20 cellular contexts compared by ENCODE assay signal in the genomic region with DNA sequence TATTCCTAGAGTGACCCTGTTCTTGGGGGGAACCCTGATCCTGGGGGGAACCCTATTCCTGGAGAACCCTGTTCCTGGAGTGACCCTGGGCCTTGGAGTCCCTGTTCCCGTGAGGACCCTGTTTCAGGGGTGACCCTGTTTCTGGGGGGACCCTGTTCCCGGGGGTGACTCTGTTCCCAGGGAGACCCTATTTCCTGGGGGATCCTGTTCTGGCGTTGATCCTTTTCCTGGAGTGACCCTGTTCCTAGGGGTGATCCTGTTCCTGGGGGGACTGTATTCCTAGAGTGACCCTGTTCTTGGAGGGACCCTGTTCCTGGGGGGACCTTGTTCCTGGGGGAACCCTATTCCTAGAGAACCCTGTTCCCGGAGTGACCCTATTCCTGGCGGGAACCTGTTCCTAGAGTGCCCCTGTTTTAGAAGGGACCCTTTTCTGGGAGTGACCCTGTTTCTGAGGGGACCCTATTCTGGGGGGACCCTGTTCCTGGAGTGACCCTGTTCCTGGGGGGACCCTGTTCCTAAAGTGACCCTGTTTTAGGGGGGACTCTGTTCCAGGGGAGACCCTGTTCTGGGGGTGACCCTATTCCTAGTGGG. TPM values are rescaled to one million over a fixed set of nuclear protein-coding genes. Genes with fewer than 3 reads are reported as not detected.
A peak's percentile ranks its signal among the peaks of the same experiment; 100 is the strongest.
DNase-seq lines count a peak whose midpoint lies in the region; ATAC-seq and TF ChIP-seq lines count a peak whose summit lies in the region.
"Had no signal": no experiment of that assay in that cellular context is flagged by ENCODE, and none has a peak within 500 bp of the region (broad histone marks: within the 10 kb centered on the region; RNA-seq: fewer than 3 reads in every experiment).

No MANE protein-coding gene starts in this region.

- H3K56ac ChIP-seq in IMR-90 (ENCODE audit: extremely low read depth, insufficient read depth, low read length): no peak overlapping the region

- no peak for TF ChIP-seq RAD21 in IMR-90 (IDR thresholded peaks at IDR 0.05; ENCODE audit: low read length)

- no peak overlapping the region for H2AK5ac ChIP-seq in IMR-90 (ENCODE audit: low read depth, low read length)

- H3K27me3 ChIP-seq in DND-41 (ENCODE audit: insufficient read depth, low read length, poor library complexity) (no peaks in the 10 kb centered on the region), IMR-90 (ENCODE audit: control insufficient read depth, insufficient read depth, low read length) (no peaks in the 10 kb centered on the region), left lung (no peaks in the 10 kb centered on the region), ascending aorta (no peaks in the 10 kb centered on the region)

- H3K4me2 ChIP-seq in DND-41 (ENCODE audit: insufficient read depth, low read length): peak overlapping the region; percentile 25
- no peak overlapping the region for H3K4me2 ChIP-seq in IMR-90 (ENCODE audit: low read depth, low read length)

- H3K36me3 ChIP-seq in DND-41 (ENCODE audit: insufficient read depth, low read length) (peaks cover 98% of the 10 kb centered on the region), IMR-90 (ENCODE audit: control insufficient read depth, insufficient read depth, low read length) (no peaks in the 10 kb centered on the region), left lung (peaks cover 0 to 56% of the 10 kb centered on the region in 2 donors), ascending aorta (no peaks in the 10 kb centered on the region)

- CTCF ChIA-PET in IMR-90 (lab: Yijun Ruan, JAX): no interaction called here

- POLR2A ChIA-PET in IMR-90 (lab: Charles Lee; ENCODE audit: unreplicated experiment): no interaction called here

- no peak overlapping the region for H4K5ac ChIP-seq in IMR-90 (ENCODE audit: low read depth, low read length)

- H4K91ac ChIP-seq in IMR-90 (ENCODE audit: insufficient read depth, low read depth, low read length): no peak overlapping the region; the same call in 1 of the 2 replicates

- no peak overlapping the region for H4K8ac ChIP-seq in IMR-90 (ENCODE audit: low read depth in 2 of 2, low read length in 2 of 2)

- H2AFZ ChIP-seq in DND-41 (ENCODE audit: low read depth, low read length) (no peak overlapping the region), IMR-90 (replicated peaks; ENCODE audit: low read length, poor library complexity) (peak overlapping the region; percentile 69)

- peaks cover 15% of the 10 kb centered on the region for H3K4me1 Mint-ChIP-seq in T-helper 17 cell

- no peak for TF ChIP-seq CTCF in DND-41 (IDR thresholded peaks at IDR 0.05; ENCODE audit: borderline replicate concordance, extremely low read depth, low read length, poor library complexity, severe bottlenecking)
- TF ChIP-seq CTCF in IMR-90 (conservative IDR thresholded peaks at IDR 0.05; ENCODE audit: low read depth, low read length): no peak
- TF ChIP-seq CTCF in left lung (IDR thresholded peaks at IDR 0.05): no peak
- TF ChIP-seq CTCF in ascending aorta (IDR thresholded peaks at IDR 0.05): no peak
- TF ChIP-seq CTCF in coronary artery (IDR thresholded peaks at IDR 0.05): no peak

- H3K79me1 ChIP-seq in IMR-90 (ENCODE audit: low read depth in 1 of 2, low read length in 2 of 2): peaks cover 0 to 13% of the 10 kb centered on the region in 2 experiments; a peak in 1 of 4 replicates

- no peak overlapping the region for H3K4me3 Mint-ChIP-seq in T-helper 17 cell
- H3K4me3 Mint-ChIP-seq: B cell; CD4-positive, CD25-positive, alpha-beta regulatory T cell; T-cell had no signal

- in situ Hi-C loops in IMR-90 (cut with MboI; ENCODE audit: low sequenced_read_pairs): no loop called here

- H3K9me1 ChIP-seq in IMR-90 (ENCODE audit: insufficient read depth, low read length): peaks cover 15% of the 10 kb centered on the region; the same call in 1 of the 2 replicates

- H3K4ac ChIP-seq in IMR-90 (ENCODE audit: low read depth, low read length): no peak overlapping the region

- no peaks in the 10 kb centered on the region for H3K27me3 Mint-ChIP-seq in T-helper 17 cell
- H3K27me3 Mint-ChIP-seq: B cell; CD4-positive, CD25-positive, alpha-beta regulatory T cell; T-cell had no signal

- H3K14ac ChIP-seq in IMR-90 (replicated peaks; ENCODE audit: low read depth, low read length): no peak overlapping the region

- peak overlapping the region; percentile 8 for H3K27ac Mint-ChIP-seq in T-helper 17 cell
- H3K27ac Mint-ChIP-seq: B cell; CD4-positive, CD25-positive, alpha-beta regulatory T cell; T-cell had no signal

- WGBS in IMR-90 (ENCODE audit: extremely low coverage in 2 of 2, insufficient read length in 1 of 2), 2 experiments: no CpG with 5 or more reads among the region's 5 CpGs

- peaks cover 8% of the 10 kb centered on the region for H3K36me3 Mint-ChIP-seq in T-helper 17 cell (ENCODE audit: low read depth)
- H3K36me3 Mint-ChIP-seq: CD4-positive, CD25-positive, alpha-beta regulatory T cell; T-cell had no signal

- peaks cover 59% of the 10 kb centered on the region for H4K20me1 ChIP-seq in DND-41 (ENCODE audit: insufficient read depth, low read length)
- no peaks in the 10 kb centered on the region; the same call in 1 of the 2 replicates for H4K20me1 ChIP-seq in IMR-90 (ENCODE audit: insufficient read depth, low read length)

- no peak overlapping the region for H3K23ac ChIP-seq in IMR-90 (ENCODE audit: low read depth, low read length)

- BruUV-seq in IMR-90 (replicated peaks; lab: Mats Ljungman, UMichigan): no TSS peak

- no peak overlapping the region for H2BK120ac ChIP-seq in IMR-90 (ENCODE audit: low read depth, low read length)

- H3K4me1 ChIP-seq in DND-41 (ENCODE audit: insufficient read depth, low read length): peaks cover 95% of the 10 kb centered on the region
- peaks cover 4% of the 10 kb centered on the region; the same call in 1 of the 2 replicates for H3K4me1 ChIP-seq in IMR-90 (ENCODE audit: control insufficient read depth, insufficient read depth, low read length)
- H3K4me1 ChIP-seq in left lung: peaks cover 0 to 43% of the 10 kb centered on the region in 2 donors
- no peaks in the 10 kb centered on the region for H3K4me1 ChIP-seq in ascending aorta

- H3K27ac ChIP-seq in DND-41 (ENCODE audit: low read length): peak overlapping the region; percentile 93
- no peak overlapping the region for H3K27ac ChIP-seq in IMR-90 (ENCODE audit: insufficient read depth, low read length)
- no peak overlapping the region for H3K27ac ChIP-seq in left lung
- no peak overlapping the region for H3K27ac ChIP-seq in ascending aorta
- H3K27ac ChIP-seq in coronary artery: no peak overlapping the region

- H3K18ac ChIP-seq in IMR-90 (ENCODE audit: low read depth, low read length): no peak overlapping the region

- no peak overlapping the region for H2AK9ac ChIP-seq in IMR-90 (replicated peaks; ENCODE audit: low read depth, low read length, poor library complexity)

- DNase-seq in DND-41 (no peak), IMR-90 (no peak), T-helper 17 cell (no peak), left lung (no peak), ascending aorta (ENCODE audit: low spot score in 2 of 2) (no peak), coronary artery (ENCODE audit: low spot score) (no peak)
- DNase-seq: CD4-positive, CD25-positive, alpha-beta regulatory T cell; KBM-7; NCI-H1092 treated with DMSO at 0.1 percent for 48 hours; NCI-H2029; NCI-H345; NCI-H524; NCI-H774; NK-92 treated with Interleukin-12 subunit alpha and Interleukin-12 subunit beta, amount 100 ng/mL, for 24 hours; T-cell had no signal

- dilution Hi-C loops in IMR-90 (cut with HindIII; ENCODE audit: low sequenced_read_pairs, unreplicated experiment): no loop called here

- H3K9me3 ChIP-seq in DND-41 (ENCODE audit: insufficient read depth, low read length, severe bottlenecking): peaks cover 5% of the 10 kb centered on the region
- no peaks in the 10 kb centered on the region for H3K9me3 ChIP-seq in IMR-90 (ENCODE audit: control insufficient read depth, insufficient read depth, low read length)
- no peaks in the 10 kb centered on the region for H3K9me3 ChIP-seq in T-helper 17 cell (ENCODE audit: control insufficient read depth, low read length, poor library complexity, severe bottlenecking)
- no peaks in the 10 kb centered on the region for H3K9me3 ChIP-seq in iPS-18c (ENCODE audit: control insufficient read depth, insufficient read depth, low read length)
- H3K9me3 ChIP-seq in left lung: no peaks in the 10 kb centered on the region
- no peaks in the 10 kb centered on the region for H3K9me3 ChIP-seq in ascending aorta

- TF ChIP-seq POLR2A in IMR-90 (IDR thresholded peaks at IDR 0.05; ENCODE audit: low read depth, low read length): no peak

- H3K4me3 ChIP-seq in DND-41 (ENCODE audit: low read depth in 1 of 2, low read length in 2 of 2) (peak overlapping the region in 1 of 2 experiments; percentile 20; a peak in 1 of 4 replicates), IMR-90 (ENCODE audit: insufficient read depth, low read depth, low read length) (no peak overlapping the region), iPS-18c (ENCODE audit: insufficient read depth, low read depth, low read length) (peak overlapping the region; percentile 20; the same call in 1 of the 2 replicates), left lung (no peak overlapping the region), ascending aorta (no peak overlapping the region), coronary artery (no peak overlapping the region)

- peaks cover 98% of the 10 kb centered on the region for H3K79me2 ChIP-seq in DND-41 (ENCODE audit: insufficient read depth, low read length)

- no peak overlapping the region for H2BK5ac ChIP-seq in IMR-90 (ENCODE audit: low read depth, low read length, poor library complexity, severe bottlenecking)

- intact Hi-C loops in IMR-90 (cut with micrococcal nuclease) (no loop called here), left lung (cut with DNase I) (no loop called here), ascending aorta (cut with DNase I) (no loop called here)

- no peak overlapping the region for H2BK15ac ChIP-seq in IMR-90 (ENCODE audit: low read depth, low read length)

- ATAC-seq in DND-41 (ENCODE audit: insufficient read depth, low read depth): no peak
- no peak for ATAC-seq in IMR-90 (ENCODE audit: low read depth)
- no peak for ATAC-seq in T-helper 17 cell
- ATAC-seq in left lung: no peak
- ATAC-seq in HG03135 (IDR thresholded peaks at IDR 0.05; ENCODE audit: unreplicated experiment): no peak
- ATAC-seq: Panc1, T-cell had no signal

- H3K9ac ChIP-seq in DND-41 (ENCODE audit: low read depth, low read length) (no peak overlapping the region), IMR-90 (ENCODE audit: low read depth, low read length) (no peak overlapping the region)

- H2BK20ac ChIP-seq in IMR-90 (ENCODE audit: low read depth, low read length): 0 out of 2 replicates have a peak overlapping the region, but pooled peaks have one; percentile 7

RNA-seq across cellular contexts. Expression of a gene that starts 15.0 kb away (rescaled TPM):
- total RNA-seq in IMR-90 (2012; rRNA removed): 0.18 and 0.28 TPM in 2 replicates
- polyA plus RNA-seq in IMR-90 (2012; rRNA removed): 0.04 TPM in 1 of 2 replicates, not detected in the other
- polyA plus RNA-seq in IMR-90 (2012; cell fraction: cytosol; rRNA removed): 0.04 TPM in 1 of 2 replicates, not detected in the other
- 0.33 and 0.40 TPM in 2 replicates for polyA plus RNA-seq in IMR-90 (2012; cell fraction: nucleus; rRNA removed; ENCODE audit: low replicate concordance)
- 10 to 100 TPM; 28.7 to 54.1 TPM for total RNA-seq in T-helper 17 cell
- total RNA-seq in left lung: 10 to 100 TPM; 17.6 to 35.9 TPM
- total RNA-seq in ascending aorta: 7.1 TPM
- total RNA-seq: H7 had no signal

RNA-seq across cellular contexts. Expression of a gene that starts 27.7 kb away (rescaled TPM):
- total RNA-seq in IMR-90 (2012; rRNA removed): not detected in 2 replicates
- polyA plus RNA-seq in IMR-90 (2012; rRNA removed): not detected in 2 replicates
- not detected in 2 replicates for polyA plus RNA-seq in IMR-90 (2012; cell fraction: cytosol; rRNA removed)
- 0.05 TPM in 1 of 2 replicates, not detected in the other for polyA plus RNA-seq in IMR-90 (2012; cell fraction: nucleus; rRNA removed; ENCODE audit: low replicate concordance)
- 10 to 100 TPM; 83.1 to 97.0 TPM for total RNA-seq in T-helper 17 cell
- total RNA-seq in left lung: 10 to 100 TPM in 1 of 2 donors, 1 to 10 TPM in 1; 9.3 to 20.8 TPM
- total RNA-seq in ascending aorta: 4.9 TPM
- total RNA-seq: H7 had no signal

RNA-seq across cellular contexts. Expression of a gene that starts 34.9 kb away (rescaled TPM):
- total RNA-seq in IMR-90 (2012; rRNA removed): 32.8 and 35.6 TPM in 2 replicates
- 90.8 and 95.4 TPM in 2 replicates for polyA plus RNA-seq in IMR-90 (2012; rRNA removed)
- polyA plus RNA-seq in IMR-90 (2012; cell fraction: cytosol; rRNA removed): 81.8 and 106 TPM in 2 replicates
- 68.5 and 190 TPM in 2 replicates for polyA plus RNA-seq in IMR-90 (2012; cell fraction: nucleus; rRNA removed; ENCODE audit: low replicate concordance)
- total RNA-seq in T-helper 17 cell: 10 to 100 TPM; 47.8 to 50.6 TPM
- 100 to 1,000 TPM in 1 of 2 donors, 10 to 100 TPM in 1; 67.7 to 121 TPM for total RNA-seq in left lung
- total RNA-seq in ascending aorta: 118 TPM

RNA-seq across cellular contexts. Expression of a gene that starts 56.7 kb away (rescaled TPM):
- total RNA-seq in IMR-90 (2012; rRNA removed) (25.5 and 34.4 TPM in 2 replicates), T-helper 17 cell (1 to 10 TPM in 1 of 2 donors, under 1 TPM in 1; 0.85 to 1.6 TPM), left lung (10 to 100 TPM; 57.2 to 59.9 TPM), ascending aorta (178 TPM)
- 33.3 and 44.5 TPM in 2 replicates for polyA plus RNA-seq in IMR-90 (2012; rRNA removed)
- 29.2 and 50.1 TPM in 2 replicates for polyA plus RNA-seq in IMR-90 (2012; cell fraction: cytosol; rRNA removed)
- polyA plus RNA-seq in IMR-90 (2012; cell fraction: nucleus; rRNA removed; ENCODE audit: low replicate concordance): 24.5 and 49.2 TPM in 2 replicates
